8 cellular contexts compared by ENCODE assay signal in genomic region chr11:9015677-9016076, GRCh38.
DNase-seq lines count a peak whose midpoint lies in the region; ATAC-seq lines count a peak whose summit lies in the region.

No MANE protein-coding gene starts in this region.

- DNase-seq in activated gamma-delta T cell treated with Interleukin-2 at 50 U/mL for 16 hours: peak; percentile 44
- DNase-seq in activated gamma-delta T cell (lab: John Stamatoyannopoulos, UW): no peak
- DNase-seq in NCI-H748 (lab: John Stamatoyannopoulos, UW; ENCODE audit: unreplicated experiment): peak; percentile 82
- DNase-seq in activated CD4-positive, alpha-beta T cell treated with anti-CD3 and anti-CD28 coated beads, Interleukin-2, amount 50 U/mL, for 24 hours (ENCODE audit: low read depth in 1 of 2, low spot score in 1 of 2): peak; percentile 28 to 48
- peak; percentile 39 for DNase-seq in effector CD4-positive, alpha-beta T cell
- DNase-seq in memory B cell (ENCODE audit: low spot score in 2 of 2): peak; percentile 38 to 42

- no peaks in the 10 kb centered on the region for H3K36me3 Mint-ChIP-seq in memory B cell
- no peaks in the 10 kb centered on the region for H3K36me3 Mint-ChIP-seq in stimulated activated memory B cell treated with anti-CD40 and anti-IgM and Interleukin-4, amounts not matched to agents 10 μg/mL and 1 μg/mL and 100 μg/mL, for 72 hours

- H3K9me3 Mint-ChIP-seq in memory B cell: peaks cover 4% of the 10 kb centered on the region
- H3K9me3 Mint-ChIP-seq in stimulated activated memory B cell treated with anti-CD40 and anti-IgM and Interleukin-4, amounts not matched to agents 10 μg/mL and 1 μg/mL and 100 μg/mL, for 72 hours: peaks cover 4% of the 10 kb centered on the region

- no peaks in the 10 kb centered on the region for H3K4me1 Mint-ChIP-seq in memory B cell
- H3K4me1 Mint-ChIP-seq in stimulated activated memory B cell treated with anti-CD40 and anti-IgM and Interleukin-4, amounts not matched to agents 10 μg/mL and 1 μg/mL and 100 μg/mL, for 72 hours: no peaks in the 10 kb centered on the region

- H3K4me3 Mint-ChIP-seq in memory B cell: no peak overlapping the region
- no peak overlapping the region for H3K4me3 Mint-ChIP-seq in stimulated activated memory B cell treated with anti-CD40 and anti-IgM and Interleukin-4, amounts not matched to agents 10 μg/mL and 1 μg/mL and 100 μg/mL, for 72 hours

- peak; percentile 74 for ATAC-seq in HG03378 (IDR thresholded peaks at IDR 0.05; ENCODE audit: unreplicated experiment)
- peak; percentile 77 for ATAC-seq in memory B cell (ENCODE audit: low read depth)
- ATAC-seq in stimulated activated memory B cell treated with anti-CD40 and anti-IgM and Interleukin-4, amounts not matched to agents 10 μg/mL and 1 μg/mL and 100 μg/mL, for 72 hours: peak; percentile 79

- H3K27me3 Mint-ChIP-seq in memory B cell: peaks cover 8% of the 10 kb centered on the region
- peaks cover 12% of the 10 kb centered on the region for H3K27me3 Mint-ChIP-seq in stimulated activated memory B cell treated with anti-CD40 and anti-IgM and Interleukin-4, amounts not matched to agents 10 μg/mL and 1 μg/mL and 100 μg/mL, for 72 hours

- no peak overlapping the region for H3K27ac Mint-ChIP-seq in memory B cell
- no peak overlapping the region for H3K27ac Mint-ChIP-seq in stimulated activated memory B cell treated with anti-CD40 and anti-IgM and Interleukin-4, amounts not matched to agents 10 μg/mL and 1 μg/mL and 100 μg/mL, for 72 hours
